ENCODE assay signal across 23 cellular contexts in genomic region chr1:83897516-83897915, GRCh38.
DNase-seq lines count a peak whose midpoint lies in the region; ATAC-seq and TF ChIP-seq lines count a peak whose summit lies in the region.
"Had no signal": no experiment of that assay in that cellular context is flagged by ENCODE, and none has a peak within 500 bp of the region (broad histone marks: within the 10 kb centered on the region; RNA-seq: fewer than 3 reads in every experiment).

No MANE protein-coding gene starts in this region.

- H3K27ac ChIP-seq in GM23338 (ENCODE audit: low read depth) (no peak overlapping the region), neural progenitor cell (no peak overlapping the region), prostate gland (no peak overlapping the region)
- H3K27ac ChIP-seq: BLaER1, Peyer's patch had no signal

- 92% methylated on average over 2 of the region's 2 CpGs for WGBS in prostate gland

- H3K27me3 Mint-ChIP-seq in GM23338 (ENCODE audit: insufficient read depth, low read depth, poor library complexity) (peaks cover 2% of the 10 kb centered on the region), neural progenitor cell (ENCODE audit: insufficient read depth, low read depth) (no peaks in the 10 kb centered on the region)

- TF ChIP-seq CTCF in GM23338 (conservative IDR thresholded peaks at IDR 0.05; ENCODE audit: low read depth in 2 of 2) = no peak
- no peak for TF ChIP-seq CTCF in neural progenitor cell (IDR thresholded peaks at IDR 0.05)
- no peak for TF ChIP-seq CTCF in prostate gland (IDR thresholded peaks at IDR 0.05)

- no peak overlapping the region for H3K27ac Mint-ChIP-seq in GM23338
- H3K27ac Mint-ChIP-seq in neural progenitor cell = no peak overlapping the region
- H3K27ac Mint-ChIP-seq: CD4-positive, CD25-positive, alpha-beta regulatory T cell had no signal

- H4K20me1 ChIP-seq in GM23338 (replicated peaks; ENCODE audit: insufficient read depth) (no peaks in the 10 kb centered on the region), neural progenitor cell (ENCODE audit: low read depth) (no peaks in the 10 kb centered on the region)
- H4K20me1 ChIP-seq: BLaER1 had no signal

- H3K4me1 Mint-ChIP-seq in GM23338 (peaks cover 8% of the 10 kb centered on the region; the same call in 2 of the 3 replicates), neural progenitor cell (no peaks in the 10 kb centered on the region)
- H3K4me1 Mint-ChIP-seq: CD4-positive, CD25-positive, alpha-beta regulatory T cell had no signal

- intact Hi-C loops in prostate gland (cut with DNase I) = no loop called here
- intact Hi-C loops in left cardiac atrium (cut with DNase I) = no loop called here

- H3K79me2 ChIP-seq in GM23338 (replicated peaks; ENCODE audit: insufficient read depth) (no peaks in the 10 kb centered on the region), neural progenitor cell (ENCODE audit: low read depth) (no peaks in the 10 kb centered on the region)

- no peaks in the 10 kb centered on the region for H3K9me2 ChIP-seq in GM23338 (ENCODE audit: insufficient read depth)
- H3K9me2 ChIP-seq: SK-N-SH had no signal

- H3K4me3 ChIP-seq in GM23338 (no peak overlapping the region), NT2/D1 (ENCODE audit: insufficient read length, low read depth) (no peak overlapping the region), neural progenitor cell (no peak overlapping the region), prostate gland (no peak overlapping the region)
- H3K4me3 ChIP-seq: BLaER1, Peyer's patch had no signal

- H3K36me3 ChIP-seq in GM23338 (ENCODE audit: insufficient read depth) = no peaks in the 10 kb centered on the region
- no peaks in the 10 kb centered on the region for H3K36me3 ChIP-seq in NT2/D1 (ENCODE audit: insufficient read depth, insufficient read length, low read length)
- no peaks in the 10 kb centered on the region for H3K36me3 ChIP-seq in neural progenitor cell
- no peaks in the 10 kb centered on the region for H3K36me3 ChIP-seq in prostate gland
- H3K36me3 ChIP-seq: BLaER1, Peyer's patch had no signal

- H3K4me3 Mint-ChIP-seq in GM23338 (no peak overlapping the region), neural progenitor cell (no peak overlapping the region)
- H3K4me3 Mint-ChIP-seq: CD4-positive, CD25-positive, alpha-beta regulatory T cell had no signal

- TF ChIP-seq POLR2A in prostate gland (IDR thresholded peaks at IDR 0.05) = no peak

- H3K4me1 ChIP-seq in GM23338 (ENCODE audit: insufficient read depth) = no peaks in the 10 kb centered on the region; the same call in 1 of the 2 replicates
- no peaks in the 10 kb centered on the region for H3K4me1 ChIP-seq in NT2/D1 (ENCODE audit: insufficient read depth, insufficient read length)
- peaks cover 14% of the 10 kb centered on the region for H3K4me1 ChIP-seq in neural progenitor cell
- no peaks in the 10 kb centered on the region for H3K4me1 ChIP-seq in prostate gland (replicated peaks)
- H3K4me1 ChIP-seq: BLaER1, Peyer's patch had no signal

- H3K4me2 ChIP-seq in GM23338 (no peak overlapping the region), neural progenitor cell (no peak overlapping the region)
- H3K4me2 ChIP-seq: BLaER1, SK-N-SH had no signal

- H3K9me3 ChIP-seq in NT2/D1 (ENCODE audit: insufficient read depth, low read length) (no peaks in the 10 kb centered on the region), neural progenitor cell (ENCODE audit: low read depth) (no peaks in the 10 kb centered on the region), prostate gland (no peaks in the 10 kb centered on the region)
- H3K9me3 ChIP-seq: BLaER1, Peyer's patch, SK-N-SH had no signal

- ATAC-seq in GM23338 = peak; percentile 33; the same call in 2 of the 3 replicates
- no peak for ATAC-seq in left cardiac atrium
- ATAC-seq in HG03460 (IDR thresholded peaks at IDR 0.05; ENCODE audit: unreplicated experiment) = no peak
- ATAC-seq: HepG2 had no signal

- H3F3A ChIP-seq in GM23338 (replicated peaks; ENCODE audit: low read depth) = no peaks in the 10 kb centered on the region
- H3F3A ChIP-seq in neural progenitor cell (ENCODE audit: low read depth) = peaks cover 10% of the 10 kb centered on the region

- no peaks in the 10 kb centered on the region for H3K36me3 Mint-ChIP-seq in GM23338 (ENCODE audit: low read depth)
- peaks cover 3% of the 10 kb centered on the region for H3K36me3 Mint-ChIP-seq in neural progenitor cell
- H3K36me3 Mint-ChIP-seq: CD4-positive, CD25-positive, alpha-beta regulatory T cell had no signal

- H3K9ac ChIP-seq in NT2/D1 (ENCODE audit: insufficient read length, low read depth) (no peak overlapping the region), neural progenitor cell (no peak overlapping the region)
- H3K9ac ChIP-seq: BLaER1, SK-N-SH had no signal

- peak; percentile 2 for DNase-seq in GM23338 (ENCODE audit: low spot score)
- DNase-seq in NT2/D1 (ENCODE audit: low read depth, low spot score) = peak; percentile 20
- DNase-seq in foreskin melanocyte = peak; percentile 82
- peak; percentile 4 for DNase-seq in neural progenitor cell (ENCODE audit: low spot score)
- DNase-seq in prostate gland (ENCODE audit: low spot score) = no peak
- DNase-seq in left cardiac atrium = no peak
- DNase-seq: CD4-positive, CD25-positive, alpha-beta regulatory T cell; GOT3; HCEC 1CT; Karpas-422; MV-4-11; NCI-H1105; NCI-H1436 treated with DMSO at 0.1 percent for 48 hours; NCI-H1930; NCI-H446 treated with DMSO at 0.1 percent for 48 hours; NCI-H526; Peyer's patch; SIG-M5; SK-N-SH; SW 1271 had no signal

- H3K9me3 Mint-ChIP-seq in GM23338 = no peaks in the 10 kb centered on the region
- H3K9me3 Mint-ChIP-seq in neural progenitor cell = no peaks in the 10 kb centered on the region
- H3K9me3 Mint-ChIP-seq: CD4-positive, CD25-positive, alpha-beta regulatory T cell had no signal

- H3K27me3 ChIP-seq in GM23338 (ENCODE audit: insufficient read depth) (no peaks in the 10 kb centered on the region), NT2/D1 (ENCODE audit: insufficient read depth, insufficient read length) (no peaks in the 10 kb centered on the region), neural progenitor cell (no peaks in the 10 kb centered on the region), prostate gland (replicated peaks; ENCODE audit: insufficient read depth) (no peaks in the 10 kb centered on the region)
- H3K27me3 ChIP-seq: BLaER1 had no signal

- H2AFZ ChIP-seq in GM23338 (no peak overlapping the region), neural progenitor cell (replicated peaks) (no peak overlapping the region)

TF ChIP-seq in GM23338, 12 proteins besides CTCF, POLR2A, EP300 and RAD21:
- 0 out of 2 replicates have a peak, but pooled peaks have one; percentile 9 for TF ChIP-seq ZNF462 (CRISPR knock-in tag; IDR thresholded peaks at IDR 0.05)
- TF ChIP-seq ZNF331 (CRISPR knock-in tag; IDR thresholded peaks at IDR 0.05; ENCODE audit: low read depth) = no peak

Comparison
In these comparisons a context has a peak if more than half of its experiments do, and no peak if none do; other contexts are left out.
1. DNase-seq: peak in GM23338 (single experiment), NT2/D1 (single experiment), foreskin melanocyte (single experiment) and neural progenitor cell (single experiment); none in prostate gland (single experiment) and left cardiac atrium (single experiment).